8 cellular contexts compared by ENCODE assay signal in genomic region chr2:27086722-27087446, GRCh38. TPM values are rescaled to one million over a fixed set of nuclear protein-coding genes. Genes with fewer than 3 reads are reported as not detected.
DNase-seq lines count a peak whose midpoint lies in the region; ATAC-seq and TF ChIP-seq lines count a peak whose summit lies in the region.

Gene KHK (plus strand): TSS chr2:27086772. CDS start chr2:27087260, 488 bp downstream.

- TF ChIP-seq CTCF in GM10266 (IDR thresholded peaks at IDR 0.05; ENCODE audit: control insufficient read depth, insufficient read depth, low read depth, missing control alignments) (no peak), Peyer's patch (IDR thresholded peaks at IDR 0.05) (no peak), uterus (IDR thresholded peaks at IDR 0.05) (no peak)

- intact Hi-C loops in uterus (cut with DNase I; ENCODE audit: low total_unique reads) = no loop called here

- H3K4me3 ChIP-seq in Peyer's patch = peak within 1 kb of the TSS; percentile 64 to 88 (median 66)
- peak within 1 kb of the TSS; percentile 48 to 62 for H3K4me3 ChIP-seq in uterus

- no peaks in the 10 kb centered on the region for H3K9me3 ChIP-seq in Peyer's patch
- H3K9me3 ChIP-seq in uterus = no peaks in the 10 kb centered on the region

- DNase-seq in 8988T (peak; percentile 88), GM10266 (ENCODE audit: extremely low spot score) (peak; percentile 50), Peyer's patch (peak in 2 of 3 donors; percentile 90), dermis blood vessel endothelial cell (peak; percentile 22), mucosa of gallbladder (ENCODE audit: low spot score) (peak; percentile 28), uterus (peak; percentile 66 to 73), SIG-M5 treated with dmso at 0.1 percent for 504 hours (lab: John Stamatoyannopoulos, UW; ENCODE audit: unreplicated experiment) (no peak)

- H3K4me1 ChIP-seq in Peyer's patch (peaks cover 0 to 43% (median 9%) of the 10 kb centered on the region in 4 donors), uterus (peaks cover 0 to 21% of the 10 kb centered on the region in 2 donors)

- ATAC-seq in HG03045 (IDR thresholded peaks at IDR 0.05; ENCODE audit: unreplicated experiment) = peak; percentile 14

- TF ChIP-seq POLR2A in Peyer's patch (IDR thresholded peaks at IDR 0.05) (peak; percentile 86 to 90), uterus (IDR thresholded peaks at IDR 0.05) (no peak)

- peak within 1 kb of the TSS; percentile 81 to 96 (median 90) for H3K27ac ChIP-seq in Peyer's patch
- H3K27ac ChIP-seq in uterus = peak within 1 kb of the TSS; percentile 82 to 85

- H3K27me3 ChIP-seq in Peyer's patch (no peaks in the 10 kb centered on the region), uterus (no peaks in the 10 kb centered on the region)

- no peaks in the 10 kb centered on the region for H3K36me3 ChIP-seq in Peyer's patch
- H3K36me3 ChIP-seq in uterus = no peaks in the 10 kb centered on the region

RNA-seq across cellular contexts. Expression of gene KHK, which starts in this region (rescaled TPM):
- total RNA-seq in Peyer's patch (100 to 1,000 TPM in 3 of 4 donors, 10 to 100 TPM in 1; 40.4 to 576 (median 435) TPM), dermis blood vessel endothelial cell (4.8 and 5.5 TPM in 2 replicates), mucosa of gallbladder (6.1 TPM), uterus (10 to 100 TPM in 1 of 4 donors, 1 to 10 TPM in 3; 1.0 to 21.6 (median 5.4) TPM)

Comparison
In these comparisons a context has a peak if more than half of its experiments do, and no peak if none do; other contexts are left out.
1. POLR2A ChIP-seq: peak in Peyer's patch (2 of 2); none in uterus (0 of 2).